In genomic region chr18:59142274-59142673, GRCh38 we compare ENCODE assay signal across 1 cellular context.
TF ChIP-seq lines count a peak whose summit lies in the region.

No MANE protein-coding gene starts in this region.

TF ChIP-seq in GM23338, 12 proteins besides CTCF, POLR2A, EP300 and RAD21 (continued from another document):
- TF ChIP-seq ZNF462 (CRISPR knock-in tag; IDR thresholded peaks at IDR 0.05) (no peak), EZH2 (IDR thresholded peaks at IDR 0.05; ENCODE audit: low read depth, unreplicated experiment) (no peak)
